7 cellular contexts compared by ENCODE assay signal in the genomic region with DNA sequence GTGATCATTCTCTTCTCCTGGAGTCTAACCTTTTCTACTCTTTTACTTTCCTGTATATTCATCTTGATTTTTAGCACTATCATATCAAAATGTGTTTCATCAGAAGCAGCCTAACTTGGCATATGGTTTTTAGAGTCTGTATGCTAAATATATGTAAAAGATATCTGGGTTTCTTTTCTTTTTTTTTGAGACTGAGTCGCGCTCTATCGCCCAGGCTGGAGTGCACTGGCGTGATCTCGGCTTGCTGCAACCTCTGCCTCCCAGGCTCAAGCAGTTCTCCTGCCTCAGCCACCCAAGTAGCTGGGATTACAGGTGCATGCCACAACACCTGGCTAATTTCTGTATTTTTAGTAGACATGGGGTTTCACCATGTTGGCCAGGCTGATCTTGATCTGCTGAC. TPM values are rescaled to one million over a fixed set of nuclear protein-coding genes. Genes with fewer than 3 reads are reported as not detected.
DNase-seq lines count a peak whose midpoint lies in the region; ATAC-seq, FAIRE-seq and TF ChIP-seq lines count a peak whose summit lies in the region.
"Not testable (repeated sequence)": the region's sequence is repeated elsewhere in the genome, so short reads cannot be mapped to it uniquely, and the experiment has no call there.

No MANE protein-coding gene starts in this region.

- not testable (repeated sequence) for H3K27me3 Mint-ChIP-seq in MCF 10A (ENCODE audit: insufficient read depth, unreplicated experiment); nephron (ENCODE audit: low read depth)

- ATAC-seq in GM19351 (IDR thresholded peaks at IDR 0.05; ENCODE audit: unreplicated experiment) (peak; percentile 56), GM21825 (IDR thresholded peaks at IDR 0.05; ENCODE audit: unreplicated experiment) (peak; percentile 46), HG03342 (IDR thresholded peaks at IDR 0.05; ENCODE audit: unreplicated experiment) (peak; percentile 43)

- not testable (repeated sequence) for BruUV-seq in MCF 10A (replicated peaks; lab: Mats Ljungman, UMichigan)

- H3K27ac ChIP-seq in SK-N-MC, result peak overlapping the region; percentile 81; the same call in 1 of the 2 replicates

- FAIRE-seq in GM12891 (lab: Jason Lieb, UNC), result peak; percentile 75

- H3K9ac ChIP-seq in SK-N-MC (ENCODE audit: insufficient read length), result not testable (repeated sequence)

- peaks cover 34% of the 10 kb centered on the region for H3K36me3 ChIP-seq in SK-N-MC (ENCODE audit: insufficient read depth, low read length)

- not testable (repeated sequence) for H3K9me3 ChIP-seq in SK-N-MC (ENCODE audit: low read depth, low read length)

- not testable (repeated sequence) for H3K4me3 Mint-ChIP-seq in MCF 10A (ENCODE audit: unreplicated experiment); nephron

- not testable (repeated sequence) for TF ChIP-seq POLR2A in GM12891 (IDR thresholded peaks at IDR 0.05; ENCODE audit: low read depth, low read length)

- H3K9me3 Mint-ChIP-seq in MCF 10A (ENCODE audit: unreplicated experiment); nephron: not testable (repeated sequence)

- H3K4me1 Mint-ChIP-seq in MCF 10A (ENCODE audit: insufficient read depth, unreplicated experiment) (peaks cover 16% of the 10 kb centered on the region), nephron (peaks cover 14% of the 10 kb centered on the region)

- CTCF ChIA-PET in MCF 10A (lab: Yijun Ruan, JAX), result not testable (repeated sequence)

- H3K36me3 Mint-ChIP-seq in MCF 10A (ENCODE audit: insufficient read depth, unreplicated experiment) (peaks cover 26% of the 10 kb centered on the region), nephron (ENCODE audit: low read depth) (peaks cover 15% of the 10 kb centered on the region)

- not testable (repeated sequence) for DNase-seq in GM12891 (ENCODE audit: insufficient read length, low spot score); SK-N-MC (ENCODE audit: low read depth, low spot score); MCF 10A (ENCODE audit: unreplicated experiment)

- not testable (repeated sequence) for H3K4me3 ChIP-seq in SK-N-MC

- H3K27ac Mint-ChIP-seq in MCF 10A (ENCODE audit: low read depth, unreplicated experiment) (peak overlapping the region; percentile 16), nephron (peak overlapping the region in 2 of 3 experiments; percentile 3 to 33)

- intact Hi-C loops in MCF 10A (cut with micrococcal nuclease), result not testable (repeated sequence)

- not testable (repeated sequence) for TF ChIP-seq CTCF in MCF 10A (IDR thresholded peaks at IDR 0.05; ENCODE audit: unreplicated experiment); nephron (IDR thresholded peaks at IDR 0.05; ENCODE audit: unreplicated experiment in 3 of 3)

- POLR2A ChIA-PET in MCF 10A (lab: Yijun Ruan, JAX), result interaction anchor here (1.0 to 2.5 kb wide), 3 partner anchors 9 to 232 kb away, joined by 3 to 24 read pairs (median 6); a partner anchor contains a TSS

TF ChIP-seq in GM12891, 5 proteins besides CTCF, POLR2A, EP300 and RAD21:
- TF ChIP-seq PAX5 (IDR thresholded peaks at IDR 0.05; ENCODE audit: insufficient read depth, low read length, severe bottlenecking), result peak; percentile 13

RNA-seq across cellular contexts. Expression of a gene that starts 11.5 kb away (rescaled TPM):
- polyA plus RNA-seq in GM12891 (2012; ENCODE audit: low read depth, missing spikeins), result 8.0 TPM
- total RNA-seq in MCF 10A (2022), result 25.6 and 27.9 TPM in 2 replicates

RNA-seq across cellular contexts. Expression of a gene that starts 32.4 kb away (rescaled TPM):
- polyA plus RNA-seq in GM12891 (2012; ENCODE audit: low read depth, missing spikeins), result 48.7 TPM
- 383 and 405 TPM in 2 replicates for total RNA-seq in MCF 10A (2022)
